Comparison of ENCODE assay signal across 1 cellular context in the genomic region with DNA sequence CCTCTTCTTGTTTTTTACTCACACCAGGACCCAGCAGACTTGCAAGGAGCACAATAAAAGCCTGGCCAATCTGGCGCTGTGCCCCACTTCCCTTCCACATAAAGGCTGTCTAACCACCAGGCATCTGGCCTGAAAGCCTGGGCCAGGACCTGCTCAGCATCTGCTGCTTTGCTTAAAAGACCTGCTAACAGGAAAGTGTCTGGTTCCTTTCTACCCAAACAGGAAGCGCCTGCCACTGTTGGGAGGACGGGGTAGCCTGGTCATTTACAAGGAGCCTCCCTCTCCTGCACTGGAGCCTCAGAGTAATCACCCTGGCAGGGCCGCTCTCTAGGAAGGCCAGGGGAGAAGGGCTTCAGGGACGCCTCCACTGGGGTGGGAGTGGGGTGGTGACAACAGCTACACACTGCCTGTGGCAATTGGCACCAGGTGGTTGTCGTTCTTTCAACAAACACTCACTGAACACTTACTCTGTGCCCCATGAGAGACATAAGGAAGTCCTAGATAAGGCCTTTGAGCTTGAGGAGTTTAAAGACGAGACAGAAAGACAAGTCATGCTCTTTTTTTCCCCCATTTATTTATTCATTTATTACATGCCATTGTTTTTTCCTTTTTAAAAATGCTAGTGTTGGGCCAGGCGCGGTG.
TF ChIP-seq lines count a peak whose summit lies in the region.

No MANE protein-coding gene starts in this region.

TF ChIP-seq in endothelial cell of umbilical vein, 7 proteins besides CTCF, POLR2A, EP300 and RAD21:
- TF ChIP-seq POLR2AphosphoS5 (IDR thresholded peaks at IDR 0.05; ENCODE audit: insufficient read depth, low read depth, low read length) (no peak), JUN (IDR thresholded peaks at IDR 0.05; ENCODE audit: borderline replicate concordance, insufficient read depth, insufficient read length, low read depth) (no peak), GATA2 (IDR thresholded peaks at IDR 0.05; ENCODE audit: insufficient read depth, insufficient read length, low read depth, low read length) (no peak), MYC (IDR thresholded peaks at IDR 0.05; ENCODE audit: low read depth, low read length) (no peak), FOS (IDR thresholded peaks at IDR 0.05; ENCODE audit: borderline replicate concordance, insufficient read depth, low read length) (no peak), EZH2 (IDR thresholded peaks at IDR 0.05; ENCODE audit: borderline replicate concordance, low read depth, low read length, severe bottlenecking) (no peak)
- TF ChIP-seq, protein P1, sequence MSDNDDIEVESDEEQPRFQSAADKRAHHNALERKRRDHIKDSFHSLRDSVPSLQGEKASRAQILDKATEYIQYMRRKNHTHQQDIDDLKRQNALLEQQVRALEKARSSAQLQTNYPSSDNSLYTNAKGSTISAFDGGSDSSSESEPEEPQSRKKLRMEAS (IDR thresholded peaks at IDR 0.05; ENCODE audit: insufficient read depth, insufficient read length), result no peak
